In genomic region chr1:208757846-208758245, GRCh38 we compare ENCODE assay signal across 11 cellular contexts.
"Had no signal": no experiment of that assay in that cellular context is flagged by ENCODE, and none has a peak within 500 bp of the region (broad histone marks: within the 10 kb centered on the region; RNA-seq: fewer than 3 reads in every experiment).

No MANE protein-coding gene starts in this region.

- DNase-seq: effector CD4-positive, alpha-beta T cell; endodermal cell; gastrocnemius medialis; heart right ventricle; hypothalamus; mucosa of descending colon; naive thymus-derived CD8-positive, alpha-beta T cell; sigmoid colon; stimulated activated naive CD4-positive, alpha-beta T cell treated with Interleukin-2 at 50 U/mL for 16 hours had no signal

- H3K4me3 Mint-ChIP-seq: endodermal cell; naive thymus-derived CD8-positive, alpha-beta T cell; type B pancreatic cell had no signal

- ATAC-seq: gastrocnemius medialis; heart right ventricle; left lobe of liver; mucosa of descending colon; naive thymus-derived CD8-positive, alpha-beta T cell had no signal

- H3K9me3 Mint-ChIP-seq: endodermal cell, type B pancreatic cell had no signal

- H3K27ac Mint-ChIP-seq: endodermal cell; naive thymus-derived CD8-positive, alpha-beta T cell; type B pancreatic cell had no signal

- H3K36me3 Mint-ChIP-seq: naive thymus-derived CD8-positive, alpha-beta T cell; type B pancreatic cell had no signal

- H3K4me1 Mint-ChIP-seq: endodermal cell; naive thymus-derived CD8-positive, alpha-beta T cell had no signal
